In the genomic region with DNA sequence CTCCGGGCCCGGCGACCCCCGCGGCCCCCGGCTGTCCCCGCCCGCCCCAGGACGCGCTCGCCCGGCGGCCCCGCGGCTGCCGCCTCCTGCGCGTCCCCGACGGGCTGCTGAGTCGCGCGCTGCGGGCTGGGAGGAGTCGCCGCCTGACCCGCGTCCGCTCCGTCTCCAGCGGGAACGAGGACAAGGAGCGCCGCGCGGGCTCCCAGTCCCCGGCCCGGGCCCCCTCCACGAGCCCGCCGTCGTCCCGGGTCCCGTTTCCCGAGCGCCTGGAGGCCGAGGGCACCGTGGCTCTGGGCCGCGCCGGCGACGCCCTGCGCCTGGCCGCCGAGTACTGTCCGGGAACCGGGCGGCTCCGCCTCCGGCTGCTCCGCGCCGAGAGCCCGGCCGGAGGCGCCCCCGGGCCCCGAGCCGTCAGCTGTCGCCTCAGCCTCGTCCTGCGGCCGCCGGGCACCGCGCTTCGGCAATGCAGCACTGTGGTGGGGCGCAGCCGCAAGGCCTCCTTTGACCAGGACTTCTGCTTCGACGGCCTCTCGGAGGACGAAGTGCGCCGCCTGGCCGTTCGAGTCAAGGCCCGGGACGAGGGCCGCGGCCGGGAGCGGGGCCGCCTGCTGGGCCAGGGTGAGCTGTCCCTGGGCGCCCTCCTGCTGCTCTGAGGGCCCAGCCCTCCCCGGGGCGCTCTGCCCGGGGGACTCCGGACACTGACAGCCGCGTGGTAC, we compare ENCODE assay signal across 7 cellular contexts. TPM values are rescaled to one million over a fixed set of nuclear protein-coding genes. Genes with fewer than 3 reads are reported as not detected.
A peak's percentile ranks its signal among the peaks of the same experiment; 100 is the strongest.
DNase-seq lines count a peak whose midpoint lies in the region; ATAC-seq and TF ChIP-seq lines count a peak whose summit lies in the region.

No MANE protein-coding gene starts in this region.

- H3K9me3 ChIP-seq in esophagus muscularis mucosa = no peaks in the 10 kb centered on the region
- no peaks in the 10 kb centered on the region for H3K9me3 ChIP-seq in muscle layer of duodenum (ENCODE audit: control insufficient read depth in 1 of 2, low read length in 2 of 2)
- no peaks in the 10 kb centered on the region for H3K9me3 ChIP-seq in upper lobe of right lung

- ATAC-seq in upper lobe of right lung = peak; percentile 79

- no peak overlapping the region for H3K27ac ChIP-seq in HL-60 (replicated peaks)
- H3K27ac ChIP-seq in esophagus muscularis mucosa (replicated peaks in 1 of 4) = peak overlapping the region; percentile 38 to 65 (median 56)
- no peak overlapping the region for H3K27ac ChIP-seq in muscle layer of duodenum (ENCODE audit: low read length)
- no peak overlapping the region for H3K27ac ChIP-seq in upper lobe of right lung

- intact Hi-C loops in esophagus muscularis mucosa (cut with DNase I) (no loop called here), upper lobe of right lung (cut with DNase I) (no loop called here)

- no CpG with 5 or more reads among the region's 102 CpGs for WGBS in esophagus muscularis mucosa

- peaks cover 13 to 30% (median 26%) of the 10 kb centered on the region in 4 donors for H3K4me1 ChIP-seq in esophagus muscularis mucosa
- peaks cover 9 to 13% of the 10 kb centered on the region in 2 donors for H3K4me1 ChIP-seq in muscle layer of duodenum (ENCODE audit: control insufficient read depth in 1 of 2, insufficient read depth in 2 of 2, low read length in 2 of 2)
- peaks cover 18% of the 10 kb centered on the region for H3K4me1 ChIP-seq in upper lobe of right lung

- DNase-seq in HL-60 (ENCODE audit: low read depth in 1 of 2, low spot score in 1 of 2) (peak in 1 of 2 experiments; percentile 40), esophagus muscularis mucosa (ENCODE audit: extremely low spot score) (no peak), upper lobe of right lung (peak; percentile 85), cerebellar cortex (ENCODE audit: low spot score) (no peak)
- peak; percentile 31 to 37 for DNase-seq in activated CD4-positive, alpha-beta T cell treated with anti-CD3 and anti-CD28 coated beads, Interleukin-2, amount 50 U/mL, for 48 hours

- peak; percentile 16; the same call in 1 of the 2 replicates for TF ChIP-seq CTCF in GM12874 (IDR thresholded peaks at IDR 0.05; ENCODE audit: insufficient read depth, low read depth, low read length)
- TF ChIP-seq CTCF in HL-60 (IDR thresholded peaks at IDR 0.05; ENCODE audit: insufficient read depth, low read length) = no peak
- peak in 1 of 3 experiments; percentile 23 for TF ChIP-seq CTCF in esophagus muscularis mucosa (IDR thresholded peaks at IDR 0.05)
- peak; percentile 27 for TF ChIP-seq CTCF in upper lobe of right lung (IDR thresholded peaks at IDR 0.05)

- H3K4me3 ChIP-seq in HL-60 (replicated peaks; ENCODE audit: insufficient read depth, low read length) (peak overlapping the region; percentile 41), esophagus muscularis mucosa (peak overlapping the region; percentile 56 to 67 (median 60)), muscle layer of duodenum (ENCODE audit: low read depth in 1 of 2, low read length in 2 of 2) (peak overlapping the region; percentile 12 to 56), upper lobe of right lung (peak overlapping the region; percentile 58)

- no peak for TF ChIP-seq POLR2A in esophagus muscularis mucosa (IDR thresholded peaks at IDR 0.05; ENCODE audit: low read depth)

- no peak for TF ChIP-seq EP300 in esophagus muscularis mucosa (IDR thresholded peaks at IDR 0.05)

- H3K36me3 ChIP-seq in esophagus muscularis mucosa (no peaks in the 10 kb centered on the region), muscle layer of duodenum (ENCODE audit: control insufficient read depth in 1 of 2, insufficient read depth in 2 of 2, low read length in 2 of 2) (no peaks in the 10 kb centered on the region), upper lobe of right lung (no peaks in the 10 kb centered on the region)

- H3K27me3 ChIP-seq in HL-60 (ENCODE audit: insufficient read depth, poor library complexity, severe bottlenecking) = peaks cover 23% of the 10 kb centered on the region
- H3K27me3 ChIP-seq in esophagus muscularis mucosa = peaks cover 0 to 42% (median 11%) of the 10 kb centered on the region in 4 donors
- H3K27me3 ChIP-seq in muscle layer of duodenum (ENCODE audit: low read depth, low read length) = no peaks in the 10 kb centered on the region
- no peaks in the 10 kb centered on the region for H3K27me3 ChIP-seq in upper lobe of right lung

RNA-seq across cellular contexts. Expression of a gene that starts 1.5 kb away (rescaled TPM):
- total RNA-seq in esophagus muscularis mucosa (under 1 TPM in 1 of 4 donors, not detected in 3; 0.33 TPM), upper lobe of right lung (0.14 TPM)

RNA-seq across cellular contexts. Expression of a gene that starts 8.0 kb away (rescaled TPM):
- total RNA-seq in esophagus muscularis mucosa (10 to 100 TPM; 58.5 to 86.0 (median 59.4) TPM), upper lobe of right lung (87.1 TPM)

Comparison
In these comparisons a context has a peak if more than half of its experiments do, and no peak if none do; other contexts are left out.
1. DNase-seq: peak in activated CD4-positive, alpha-beta T cell treated with anti-CD3 and anti-CD28 coated beads, Interleukin-2, amount 50 U/mL, for 48 hours (2 of 2) and upper lobe of right lung (single experiment); none in esophagus muscularis mucosa (single experiment) and cerebellar cortex (single experiment).
2. H3K27ac ChIP-seq: peak in esophagus muscularis mucosa (4 of 4); none in HL-60 (single experiment), muscle layer of duodenum (single experiment) and upper lobe of right lung (single experiment).
3. Peak in every context shown above with its lines, with median percentiles within 50 percentile points of each other: H3K4me3 ChIP-seq.